21 cellular contexts compared by ENCODE assay signal in genomic region chr1:180615493-180616290, GRCh38. TPM values are rescaled to one million over a fixed set of nuclear protein-coding genes. Genes with fewer than 3 reads are reported as not detected.
"Had no signal": no experiment of that assay in that cellular context is flagged by ENCODE, and none has a peak within 500 bp of the region (broad histone marks: within the 10 kb centered on the region; RNA-seq: fewer than 3 reads in every experiment).

No MANE protein-coding gene starts in this region.

- DNase-seq: activated CD4-positive, alpha-beta T cell treated with anti-CD3 and anti-CD28 coated beads for 36 hours; activated CD8-positive, alpha-beta memory T cell treated with anti-CD3 and anti-CD28 coated beads, Interleukin-2, amount 50 U/mL, for 48 hours; activated CD8-positive, alpha-beta T cell treated with anti-CD3 and anti-CD28 coated beads, Interleukin-2, amount 10 ng/mL, durations not matched to agents 7 days and 5 days; activated naive CD4-positive, alpha-beta T cell; aorta; caudate nucleus; colonic mucosa; mesenchymal stem cell; nucleus accumbens; psoas muscle; spleen; stimulated activated CD4-positive, alpha-beta T cell treated with anti-CD3 and anti-CD28 coated beads, Interleukin-1b, Interleukin-23, amount 100 ng/mL, for 48 hours; stimulated activated naive B cell treated with anti-CD40 and anti-IgM and Interleukin-4, amounts not matched to agents 10 μg/mL and 1 μg/mL and 100 μg/mL, for 72 hours; substantia nigra; T-cell; T1000; trophoblast cell had no signal

- ATAC-seq: activated CD4-positive, alpha-beta T cell treated with anti-CD3 and anti-CD28 coated beads for 36 hours; activated CD8-positive, alpha-beta T cell treated with anti-CD3 and anti-CD28 coated beads, Interleukin-2, amount 10 ng/mL, durations not matched to agents 7 days and 5 days; natural killer cell treated with Interleukin-12 subunit alpha and Interleukin-12 subunit beta and Interleukin-15 and Interleukin-18, amount 100 ng/mL, for 72 hours; psoas muscle; sciatic nerve; stimulated activated naive B cell treated with anti-CD40 and anti-IgM and Interleukin-4, amounts not matched to agents 10 μg/mL and 1 μg/mL and 100 μg/mL, for 72 hours; T-cell had no signal

- H3K4me3 ChIP-seq: colonic mucosa, psoas muscle, spleen had no signal

- H3K27me3 ChIP-seq: colonic mucosa, spleen had no signal

- H3K9me3 ChIP-seq: colonic mucosa, psoas muscle, spleen had no signal

- H3K4me1 ChIP-seq: colonic mucosa had no signal

- H3K27ac ChIP-seq: colonic mucosa, psoas muscle, spleen had no signal

- FAIRE-seq: endothelial cell of umbilical vein had no signal

- H3K36me3 ChIP-seq: colonic mucosa, spleen had no signal

RNA-seq across cellular contexts. Expression of gene OVAAL, which starts 56.9 kb away (rescaled TPM):
- total RNA-seq: activated CD4-positive, alpha-beta T cell treated with anti-CD3 and anti-CD28 coated beads for 36 hours; activated CD8-positive, alpha-beta T cell treated with anti-CD3 and anti-CD28 coated beads, Interleukin-2, amount 10 ng/mL, durations not matched to agents 7 days and 5 days; activated T-helper 1 cell treated with anti-CD3 and anti-CD28 coated beads, Interleukin-12 subunit alpha, Interleukin-12 subunit beta, Interleukin-2, Interleukin-4 antibody, amounts not matched to agents 30 ng/mL and 10 ng/mL and 1 ng/mL, durations not matched to agents 14 hours and 24 hours and 36 hours; aorta; colonic mucosa; endothelial cell of umbilical vein; natural killer cell treated with Interleukin-12 subunit alpha and Interleukin-12 subunit beta and Interleukin-15 and Interleukin-18, amount 100 ng/mL, for 72 hours; psoas muscle; sciatic nerve; spleen; T-cell had no signal
- polyA plus RNA-seq: aorta, spleen had no signal
